11 cellular contexts compared by ENCODE assay signal in genomic region chr9:127754099-127754760, GRCh38. TPM values are rescaled to one million over a fixed set of nuclear protein-coding genes. Genes with fewer than 3 reads are reported as not detected.
DNase-seq lines count a peak whose midpoint lies in the region; ATAC-seq, FAIRE-seq and TF ChIP-seq lines count a peak whose summit lies in the region.
"Had no signal": no experiment of that assay in that cellular context is flagged by ENCODE, and none has a peak within 500 bp of the region (broad histone marks: within the 10 kb centered on the region; RNA-seq: fewer than 3 reads in every experiment).

No MANE protein-coding gene starts in this region.

- TF ChIP-seq CTCF in breast epithelium (IDR thresholded peaks at IDR 0.05): no peak
- no peak for TF ChIP-seq CTCF in MCF 10A (IDR thresholded peaks at IDR 0.05; ENCODE audit: unreplicated experiment)
- no peak for TF ChIP-seq CTCF in WTC11 (IDR thresholded peaks at IDR 0.05)
- TF ChIP-seq CTCF in GM10248 (IDR thresholded peaks at IDR 0.05; ENCODE audit: control extremely low read depth, extremely low read depth, low read depth, missing control alignments): no peak

- H3K4me1 Mint-ChIP-seq in MCF 10A (ENCODE audit: insufficient read depth, unreplicated experiment) (no peaks in the 10 kb centered on the region), WTC11 (peaks cover 4% of the 10 kb centered on the region; the same call in 1 of the 2 replicates)

- no peak for FAIRE-seq in urothelium cell line (lab: Jason Lieb, UNC)

- peak overlapping the region in 1 of 2 donors; percentile 55 for H3K27ac ChIP-seq in breast epithelium

- intact Hi-C loops in breast epithelium (cut with DNase I; ENCODE audit: low total_unique reads) (no loop called here), MCF 10A (cut with micrococcal nuclease) (no loop called here)

- DNase-seq in breast epithelium (ENCODE audit: low spot score in 2 of 2) (no peak), MCF 10A (ENCODE audit: unreplicated experiment) (no peak), WTC11 (ENCODE audit: low spot score) (peak; percentile 80), inferior parietal cortex (ENCODE audit: extremely low spot score) (peak; percentile 59), urothelium cell line (ENCODE audit: low spot score) (peak; percentile 73), GM10248 (ENCODE audit: extremely low spot score) (no peak), GM19238 (ENCODE audit: insufficient read length, low spot score) (no peak)
- no peak for DNase-seq in activated CD4-positive, alpha-beta T cell treated with anti-CD3 and anti-CD28 coated beads for 4 hours
- DNase-seq: activated naive CD4-positive, alpha-beta T cell treated with anti-CD3 and anti-CD28 coated beads, Interleukin-2, amount 50 U/mL, for 16 hours; MM.1S; naive B cell had no signal

- H3K27ac Mint-ChIP-seq in MCF 10A (ENCODE audit: low read depth, unreplicated experiment) (no peak overlapping the region), WTC11 (no peak overlapping the region)

- H3K9me3 Mint-ChIP-seq in MCF 10A (ENCODE audit: unreplicated experiment) (no peaks in the 10 kb centered on the region), WTC11 (no peaks in the 10 kb centered on the region)
- H3K9me3 Mint-ChIP-seq: naive B cell had no signal

- H3K4me3 ChIP-seq in breast epithelium: peak overlapping the region in 2 of 3 donors; percentile 26 to 59

- peak; percentile 84 for ATAC-seq in WTC11

- peaks cover 47% of the 10 kb centered on the region for H3K27me3 Mint-ChIP-seq in MCF 10A (ENCODE audit: insufficient read depth, unreplicated experiment)
- H3K27me3 Mint-ChIP-seq in WTC11 (ENCODE audit: low read depth): peaks cover 58% of the 10 kb centered on the region
- H3K27me3 Mint-ChIP-seq: naive B cell had no signal

- H3K9me3 ChIP-seq in breast epithelium: no peaks in the 10 kb centered on the region

- BruUV-seq in MCF 10A (replicated peaks; lab: Mats Ljungman, UMichigan): no TSS peak

- peaks cover 3 to 4% of the 10 kb centered on the region in 2 donors for H3K4me1 ChIP-seq in breast epithelium

- POLR2A ChIA-PET in MCF 10A (lab: Yijun Ruan, JAX): no interaction called here
- POLR2A ChIA-PET in WTC11 (lab: Charles Lee): interaction anchor here (0.5 to 1.1 kb wide), 4 partner anchors 12 to 185 kb away, joined by 3 to 4 read pairs (median 3); partner anchors contain the start of gene CDK9
- POLR2A ChIA-PET in GM10248 (lab: Yijun Ruan, JAX): no interaction called here

- H3K4me3 Mint-ChIP-seq in MCF 10A (ENCODE audit: unreplicated experiment) (no peak overlapping the region), WTC11 (peak overlapping the region; percentile 68)
- H3K4me3 Mint-ChIP-seq: naive B cell had no signal

- H3K36me3 Mint-ChIP-seq in MCF 10A (ENCODE audit: insufficient read depth, unreplicated experiment) (peaks cover 6% of the 10 kb centered on the region), WTC11 (no peaks in the 10 kb centered on the region)

- peaks cover 4 to 31% of the 10 kb centered on the region in 2 donors for H3K27me3 ChIP-seq in breast epithelium

- TF ChIP-seq POLR2A in breast epithelium (IDR thresholded peaks at IDR 0.05): no peak

- no peaks in the 10 kb centered on the region for H3K36me3 ChIP-seq in breast epithelium

- CTCF ChIA-PET in MCF 10A (lab: Yijun Ruan, JAX): interaction anchor here (0.6 kb wide), 1 partner anchor 295 kb away, joined by 3 read pairs; no protein-coding TSS in a partner anchor
- CTCF ChIA-PET in WTC11 (lab: Charles Lee): interaction anchor here (0.8 to 3.3 kb wide), 7 partner anchors 9 to 167 kb away, joined by 3 to 34 read pairs (median 10); partner anchors contain the start of gene TOR2A
- CTCF ChIA-PET in GM10248 (lab: Yijun Ruan, JAX): interaction anchor here (1.5 to 1.8 kb wide), 2 partner anchors 115 to 167 kb away, joined by 4 to 5 read pairs; no protein-coding TSS in a partner anchor

TF ChIP-seq in WTC11, 78 proteins besides CTCF, POLR2A, EP300 and RAD21 (continues in another document):
- TF ChIP-seq TEAD1 (CRISPR knock-in tag; IDR thresholded peaks at IDR 0.05): no peak
- no peak for TF ChIP-seq IRF1 (CRISPR knock-in tag; IDR thresholded peaks at IDR 0.05)
- no peak for TF ChIP-seq NR3C1 (CRISPR knock-in tag; conservative IDR thresholded peaks at IDR 0.05; ENCODE audit: low read depth)
- TF ChIP-seq ZNF512 (CRISPR knock-in tag; IDR thresholded peaks at IDR 0.05; ENCODE audit: borderline replicate concordance): no peak
- TF ChIP-seq FOXK1 (CRISPR knock-in tag; IDR thresholded peaks at IDR 0.05): no peak
- TF ChIP-seq ZNF263 (CRISPR knock-in tag; IDR thresholded peaks at IDR 0.05; ENCODE audit: low read depth): no peak
- peak; percentile 62; the same call in 1 of the 2 replicates for TF ChIP-seq E2F5 (CRISPR knock-in tag; IDR thresholded peaks at IDR 0.05)
- no peak for TF ChIP-seq ZSCAN18 (CRISPR knock-in tag; IDR thresholded peaks at IDR 0.05)
- TF ChIP-seq TP53 (CRISPR knock-in tag; IDR thresholded peaks at IDR 0.05): no peak
- TF ChIP-seq ZBTB43 (CRISPR knock-in tag; IDR thresholded peaks at IDR 0.05): 0 out of 2 replicates have a peak, but pooled peaks have one; percentile 52
- peak; percentile 53 for TF ChIP-seq MAX (CRISPR knock-in tag; IDR thresholded peaks at IDR 0.05)
- no peak for TF ChIP-seq NFATC4 (CRISPR knock-in tag; IDR thresholded peaks at IDR 0.05)
- TF ChIP-seq ZNF232 (CRISPR knock-in tag; IDR thresholded peaks at IDR 0.05): no peak
- no peak for TF ChIP-seq RORB (CRISPR knock-in tag; IDR thresholded peaks at IDR 0.05)
- TF ChIP-seq NFYB (CRISPR knock-in tag; conservative IDR thresholded peaks at IDR 0.05; ENCODE audit: low read depth): peak; percentile 62; the same call in 1 of the 2 replicates
- no peak for TF ChIP-seq ATF1 (CRISPR knock-in tag; IDR thresholded peaks at IDR 0.05)

RNA-seq across cellular contexts. Expression of gene TOR2A, which starts 19.1 kb away (rescaled TPM):
- total RNA-seq in breast epithelium (10 to 100 TPM in 1 of 3 donors, 1 to 10 TPM in 2; 9.5 to 16.7 (median 9.6) TPM), MCF 10A (2022) (8.4 and 11.3 TPM in 2 replicates), WTC11 (2021) (14.4 to 19.4 TPM (median 16.6 TPM) in 3 replicates)

RNA-seq across cellular contexts. Expression of gene SH2D3C, which starts 24.2 kb away (rescaled TPM):
- total RNA-seq in breast epithelium: 10 to 100 TPM in 1 of 3 donors, 1 to 10 TPM in 2; 6.0 to 15.4 (median 6.9) TPM
- total RNA-seq in MCF 10A (2022): not detected in 2 replicates
- 3.3 to 5.4 TPM (median 3.4 TPM) in 3 replicates for total RNA-seq in WTC11 (2021)

RNA-seq across cellular contexts. Expression of gene CDK9, which starts 31.6 kb away (rescaled TPM):
- total RNA-seq in breast epithelium (10 to 100 TPM; 60.0 to 70.4 (median 63.9) TPM), MCF 10A (2022) (62.1 and 84.0 TPM in 2 replicates), WTC11 (2021) (106 to 111 TPM (median 107 TPM) in 3 replicates)

RNA-seq across cellular contexts. Expression of gene TTC16, which starts 38.4 kb away (rescaled TPM):
- total RNA-seq in breast epithelium (under 1 TPM; under 0.01 to 0.59 (median 0.16) TPM), MCF 10A (2022) (0.19 and 0.32 TPM in 2 replicates), WTC11 (2021) (not detected in 3 replicates)

RNA-seq across cellular contexts. Expression of gene PTRH1, which starts 38.8 kb away (rescaled TPM):
- 10 to 100 TPM; 19.0 to 26.2 (median 23.3) TPM for total RNA-seq in breast epithelium
- 35.2 and 37.8 TPM in 2 replicates for total RNA-seq in MCF 10A (2022)
- 13.1 to 16.9 TPM (median 13.9 TPM) in 3 replicates for total RNA-seq in WTC11 (2021)

Comparison
In these comparisons a context has a peak if more than half of its experiments do, and no peak if none do; other contexts are left out.
1. DNase-seq: peak in WTC11 (single experiment), inferior parietal cortex (single experiment) and urothelium cell line (single experiment); none in breast epithelium (0 of 2), MCF 10A (single experiment), GM10248 (single experiment), activated CD4-positive, alpha-beta T cell treated with anti-CD3 and anti-CD28 coated beads for 4 hours (0 of 2) and GM19238 (single experiment).